Comparison of ENCODE assay signal across 8 cellular contexts in genomic region chr6:72580281-72580940, GRCh38. TPM values are rescaled to one million over a fixed set of nuclear protein-coding genes. Genes with fewer than 3 reads are reported as not detected.
DNase-seq lines count a peak whose midpoint lies in the region; ATAC-seq, FAIRE-seq and TF ChIP-seq lines count a peak whose summit lies in the region.

No MANE protein-coding gene starts in this region.

- DNase-seq in COLO829 (ENCODE audit: low spot score) = peak; percentile 42
- peak; percentile 8 for DNase-seq in GM19239 (ENCODE audit: insufficient read length, low spot score)
- peak; percentile 63 for DNase-seq in NOMO-1 treated with dmso at 0.1 percent for 144 hours (lab: John Stamatoyannopoulos, UW; ENCODE audit: unreplicated experiment)
- DNase-seq in dedifferentiated amniotic fluid mesenchymal stem cell (ENCODE audit: extremely low spot score) = peak; percentile 90
- peak in 3 of 6 donors; percentile 33 to 50 (median 46) for DNase-seq in pancreas
- no peak for DNase-seq in mucosa of gallbladder (ENCODE audit: low spot score)
- DNase-seq in ascending aorta (ENCODE audit: low spot score in 2 of 2) = no peak

- TF ChIP-seq CTCF in pancreas (IDR thresholded peaks at IDR 0.05) (peak in 2 of 4 donors; percentile 12 to 25), ascending aorta (IDR thresholded peaks at IDR 0.05) (peak in 1 of 3 experiments; percentile 19)

- peak; percentile 74 for ATAC-seq in HG03571 (IDR thresholded peaks at IDR 0.05; ENCODE audit: unreplicated experiment)
- peak; percentile 72 to 99 (median 90) for ATAC-seq in pancreas

- H3K4me3 ChIP-seq in pancreas (no peak overlapping the region), ascending aorta (no peak overlapping the region)

- FAIRE-seq in GM19239 (lab: Jason Lieb, UNC) (peak; percentile 66), pancreas (lab: Jason Lieb, UNC) (no peak)

- intact Hi-C loops in pancreas (cut with DNase I) = loop anchor here in 1 of 3 donors (5.0 kb wide), 1 partner anchor 168 kb away; no protein-coding TSS in a partner anchor
- intact Hi-C loops in ascending aorta (cut with DNase I) = loop anchor here (10.0 kb wide), 1 partner anchor 166 kb away; no protein-coding TSS in a partner anchor

- H3K27ac ChIP-seq in pancreas (no peak overlapping the region), ascending aorta (no peak overlapping the region)

- H3K27me3 ChIP-seq in pancreas = no peaks in the 10 kb centered on the region
- H3K27me3 ChIP-seq in ascending aorta = no peaks in the 10 kb centered on the region

- no peaks in the 10 kb centered on the region for H3K9me3 ChIP-seq in pancreas
- no peaks in the 10 kb centered on the region for H3K9me3 ChIP-seq in ascending aorta

- no peaks in the 10 kb centered on the region for H3K36me3 ChIP-seq in pancreas
- H3K36me3 ChIP-seq in ascending aorta = no peaks in the 10 kb centered on the region

- peaks cover 0 to 4% (median 0%) of the 10 kb centered on the region in 3 donors for H3K4me1 ChIP-seq in pancreas
- no peaks in the 10 kb centered on the region for H3K4me1 ChIP-seq in ascending aorta

- 11 to 12% methylated on average over 6 of the region's 6 CpGs for WGBS in pancreas, 2 donors

RNA-seq across cellular contexts. Expression of gene KCNQ5, which starts 41.5 kb away (rescaled TPM):
- total RNA-seq in pancreas (1 to 10 TPM in 1 of 6 donors, under 1 TPM in 5; 0.03 to 1.1 (median 0.26) TPM), mucosa of gallbladder (2.3 TPM), ascending aorta (4.5 TPM)
- polyA plus RNA-seq in pancreas = under 1 TPM; 0.04 to 0.07 TPM

Comparison
In these comparisons a context has a peak if more than half of its experiments do, and no peak if none do; other contexts are left out.
1. DNase-seq: peak in COLO829 (single experiment), GM19239 (single experiment), NOMO-1 treated with dmso at 0.1 percent for 144 hours (single experiment) and dedifferentiated amniotic fluid mesenchymal stem cell (single experiment); none in mucosa of gallbladder (single experiment) and ascending aorta (0 of 2).